Comparison of ENCODE assay signal across 2 cellular contexts in genomic region chr2:87587934-87588333, GRCh38.
A peak's percentile ranks its signal among the peaks of the same experiment; 100 is the strongest.
DNase-seq lines count a peak whose midpoint lies in the region; ATAC-seq and TF ChIP-seq lines count a peak whose summit lies in the region.
"Not testable (repeated sequence)": the region's sequence is repeated elsewhere in the genome, so short reads cannot be mapped to it uniquely, and the experiment has no call there.

No MANE protein-coding gene starts in this region.

- not testable (repeated sequence) for H3K27me3 ChIP-seq in left lung, upper lobe of right lung

- not testable (repeated sequence) for H3K36me3 ChIP-seq in left lung, upper lobe of right lung

- not testable (repeated sequence) for DNase-seq in left lung, upper lobe of right lung

- TF ChIP-seq CTCF in left lung (IDR thresholded peaks at IDR 0.05); upper lobe of right lung (IDR thresholded peaks at IDR 0.05): not testable (repeated sequence)

- not testable (repeated sequence) for H3K4me3 ChIP-seq in left lung, upper lobe of right lung

- not testable (repeated sequence) for H3K4me1 ChIP-seq in left lung, upper lobe of right lung

- not testable (repeated sequence) for H3K27ac ChIP-seq in left lung, upper lobe of right lung

- H3K9me3 ChIP-seq in left lung, upper lobe of right lung: not testable (repeated sequence)

- intact Hi-C loops in left lung (cut with DNase I); upper lobe of right lung (cut with DNase I): not testable (repeated sequence)

- ATAC-seq in left lung (peak; percentile 57), upper lobe of right lung (peak; percentile 58)
